8 cellular contexts compared by ENCODE assay signal in genomic region chr2:225040862-225041209, GRCh38. TPM values are rescaled to one million over a fixed set of nuclear protein-coding genes. Genes with fewer than 3 reads are reported as not detected.
DNase-seq lines count a peak whose midpoint lies in the region; ATAC-seq and TF ChIP-seq lines count a peak whose summit lies in the region.

No MANE protein-coding gene starts in this region.

- no peak for TF ChIP-seq POLR2A in uterus (IDR thresholded peaks at IDR 0.05)

- peaks cover 68 to 69% of the 10 kb centered on the region in 2 donors for H3K4me1 Mint-ChIP-seq in natural killer cell

- H3K27ac ChIP-seq in duodenal mucosa (ENCODE audit: low read depth, low read length) (no peak overlapping the region), uterus (no peak overlapping the region)

- ATAC-seq in GM18868 (IDR thresholded peaks at IDR 0.05; ENCODE audit: unreplicated experiment) (peak; percentile 16), HG02973 (IDR thresholded peaks at IDR 0.05; ENCODE audit: unreplicated experiment) (peak; percentile 17), natural killer cell (peak; percentile 46 to 55 (median 48))

- peak overlapping the region; percentile 36 to 39 for H3K9ac ChIP-seq in duodenal mucosa (ENCODE audit: low read depth in 1 of 2, low read length in 2 of 2)

- peaks cover 14 to 18% of the 10 kb centered on the region in 2 donors for H3K4me1 ChIP-seq in duodenal mucosa (ENCODE audit: control insufficient read depth in 1 of 2, insufficient read depth in 2 of 2, low read length in 2 of 2)
- H3K4me1 ChIP-seq in uterus: no peaks in the 10 kb centered on the region

- H3K27me3 ChIP-seq in duodenal mucosa (ENCODE audit: control insufficient read depth in 1 of 2, insufficient read depth in 2 of 2, low read length in 2 of 2) (peaks cover 20 to 40% of the 10 kb centered on the region in 2 donors), uterus (no peaks in the 10 kb centered on the region)

- H3K27me3 Mint-ChIP-seq in natural killer cell (ENCODE audit: low read depth in 2 of 2): no peaks in the 10 kb centered on the region

- intact Hi-C loops in natural killer cell (cut with micrococcal nuclease) (loop anchor here (1.0 to 5.0 kb wide), 5 partner anchors 11 to 114 kb away; no protein-coding TSS in a partner anchor), uterus (cut with DNase I; ENCODE audit: low total_unique reads) (no loop called here)

- no peak for TF ChIP-seq CTCF in natural killer cell (IDR thresholded peaks at IDR 0.05)
- TF ChIP-seq CTCF in uterus (IDR thresholded peaks at IDR 0.05): no peak

- H3K36me3 Mint-ChIP-seq in natural killer cell: no peaks in the 10 kb centered on the region

- peak overlapping the region; percentile 66 to 76 for H3K4me3 ChIP-seq in duodenal mucosa (ENCODE audit: low read depth in 1 of 2, low read length in 2 of 2)
- H3K4me3 ChIP-seq in uterus: peak overlapping the region; percentile 32 to 58

- no peaks in the 10 kb centered on the region for H3K36me3 ChIP-seq in duodenal mucosa (ENCODE audit: control insufficient read depth in 1 of 2, insufficient read depth in 2 of 2, low read length in 2 of 2)
- H3K36me3 ChIP-seq in uterus: no peaks in the 10 kb centered on the region

- no peaks in the 10 kb centered on the region for H3K9me3 Mint-ChIP-seq in natural killer cell

- no peaks in the 10 kb centered on the region for H3K9me3 ChIP-seq in duodenal mucosa (ENCODE audit: control insufficient read depth in 1 of 2, low read length in 2 of 2)
- H3K9me3 ChIP-seq in uterus: no peaks in the 10 kb centered on the region

- H3K27ac Mint-ChIP-seq in natural killer cell: peak overlapping the region; percentile 100

- DNase-seq in T-helper 22 cell (ENCODE audit: low read depth) (peak; percentile 4), natural killer cell (peak; percentile 44), uterus (no peak), NCI-H128 (lab: John Stamatoyannopoulos, UW; ENCODE audit: unreplicated experiment) (no peak), MV-4-11 (lab: John Stamatoyannopoulos, UW) (no peak)

- peak overlapping the region; percentile 98 for H3K4me3 Mint-ChIP-seq in natural killer cell

RNA-seq across cellular contexts. Expression of gene DOCK10, which starts 1.4 kb away (rescaled TPM):
- 100 to 1,000 TPM; 181 to 213 (median 182) TPM for total RNA-seq in natural killer cell
- total RNA-seq in uterus: 10 to 100 TPM in 2 of 4 donors, 1 to 10 TPM in 2; 3.8 to 33.2 (median 12.3) TPM

Comparison
In these comparisons a context has a peak if more than half of its experiments do, and no peak if none do; other contexts are left out.
1. DNase-seq: peak in T-helper 22 cell (single experiment) and natural killer cell (single experiment); none in uterus (0 of 2), NCI-H128 (single experiment) and MV-4-11 (single experiment).
2. RNA of gene DOCK10, which starts 1.4 kb away (total RNA-seq): 181 to 213 TPM in natural killer cell; 3.8 to 33.2 TPM in uterus; every median in the first group is over 4 times any median in the second.
3. Peak in every context shown above with its lines, with median percentiles within 50 percentile points of each other: ATAC-seq.